1 cellular context compared by ENCODE assay signal in genomic region chr22:25282346-25282670, GRCh38.
TF ChIP-seq lines count a peak whose summit lies in the region.

No MANE protein-coding gene starts in this region.

TF ChIP-seq in HEK293, 187 proteins besides CTCF, POLR2A, EP300 and RAD21 (continued from another document):
- no peak for TF ChIP-seq ZBTB26 (tag by site-specific recombination; optimal IDR thresholded peaks at IDR 0.05)
- TF ChIP-seq ZNF335 (tag by site-specific recombination; conservative IDR thresholded peaks at IDR 0.05), result no peak
- no peak for TF ChIP-seq ZNF785 (tag by site-specific recombination; IDR thresholded peaks at IDR 0.05)
- peak; percentile 89 for TF ChIP-seq EGR2 (tag by site-specific recombination; IDR thresholded peaks at IDR 0.05; ENCODE audit: low read depth)
- TF ChIP-seq ZNF513 (tag by site-specific recombination; IDR thresholded peaks at IDR 0.05), result peak; percentile 84
- TF ChIP-seq IKZF3 (tag by site-specific recombination; IDR thresholded peaks at IDR 0.05), result no peak
- TF ChIP-seq ZBTB1 (tag by site-specific recombination; IDR thresholded peaks at IDR 0.05), result no peak
- peak; percentile 6; the same call in 1 of the 2 replicates for TF ChIP-seq ZBTB20 (tag by site-specific recombination; IDR thresholded peaks at IDR 0.05)
- TF ChIP-seq ZNF354C (tag by site-specific recombination; IDR thresholded peaks at IDR 0.05; ENCODE audit: borderline replicate concordance, low read depth), result no peak
- no peak for TF ChIP-seq ZNF302 (tag by site-specific recombination; IDR thresholded peaks at IDR 0.05; ENCODE audit: low read depth)
- peak; percentile 42 for TF ChIP-seq SP3 (tag by site-specific recombination; IDR thresholded peaks at IDR 0.05)
- no peak for TF ChIP-seq ZNF24 (tag by site-specific recombination; IDR thresholded peaks at IDR 0.05)
- TF ChIP-seq ZNF549 (tag by site-specific recombination; IDR thresholded peaks at IDR 0.05), result no peak
- TF ChIP-seq REPIN1 (tag by site-specific recombination; IDR thresholded peaks at IDR 0.05; ENCODE audit: low read depth), result no peak
- TF ChIP-seq OSR2 (tag by site-specific recombination; IDR thresholded peaks at IDR 0.05), result no peak
- TF ChIP-seq, protein P1, sequence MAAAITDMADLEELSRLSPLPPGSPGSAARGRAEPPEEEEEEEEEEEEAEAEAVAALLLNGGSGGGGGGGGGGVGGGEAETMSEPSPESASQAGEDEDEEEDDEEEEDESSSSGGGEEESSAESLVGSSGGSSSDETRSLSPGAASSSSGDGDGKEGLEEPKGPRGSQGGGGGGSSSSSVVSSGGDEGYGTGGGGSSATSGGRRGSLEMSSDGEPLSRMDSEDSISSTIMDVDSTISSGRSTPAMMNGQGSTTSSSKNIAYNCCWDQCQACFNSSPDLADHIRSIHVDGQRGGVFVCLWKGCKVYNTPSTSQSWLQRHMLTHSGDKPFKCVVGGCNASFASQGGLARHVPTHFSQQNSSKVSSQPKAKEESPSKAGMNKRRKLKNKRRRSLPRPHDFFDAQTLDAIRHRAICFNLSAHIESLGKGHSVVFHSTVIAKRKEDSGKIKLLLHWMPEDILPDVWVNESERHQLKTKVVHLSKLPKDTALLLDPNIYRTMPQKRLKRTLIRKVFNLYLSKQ (tag by site-specific recombination; IDR thresholded peaks at IDR 0.05; ENCODE audit: borderline replicate concordance), result no peak
- peak; percentile 90 for TF ChIP-seq ZFHX2 (tag by site-specific recombination; conservative IDR thresholded peaks at IDR 0.05)
- TF ChIP-seq ZBTB6 (tag by site-specific recombination; IDR thresholded peaks at IDR 0.05), result no peak
- TF ChIP-seq, protein P2, sequence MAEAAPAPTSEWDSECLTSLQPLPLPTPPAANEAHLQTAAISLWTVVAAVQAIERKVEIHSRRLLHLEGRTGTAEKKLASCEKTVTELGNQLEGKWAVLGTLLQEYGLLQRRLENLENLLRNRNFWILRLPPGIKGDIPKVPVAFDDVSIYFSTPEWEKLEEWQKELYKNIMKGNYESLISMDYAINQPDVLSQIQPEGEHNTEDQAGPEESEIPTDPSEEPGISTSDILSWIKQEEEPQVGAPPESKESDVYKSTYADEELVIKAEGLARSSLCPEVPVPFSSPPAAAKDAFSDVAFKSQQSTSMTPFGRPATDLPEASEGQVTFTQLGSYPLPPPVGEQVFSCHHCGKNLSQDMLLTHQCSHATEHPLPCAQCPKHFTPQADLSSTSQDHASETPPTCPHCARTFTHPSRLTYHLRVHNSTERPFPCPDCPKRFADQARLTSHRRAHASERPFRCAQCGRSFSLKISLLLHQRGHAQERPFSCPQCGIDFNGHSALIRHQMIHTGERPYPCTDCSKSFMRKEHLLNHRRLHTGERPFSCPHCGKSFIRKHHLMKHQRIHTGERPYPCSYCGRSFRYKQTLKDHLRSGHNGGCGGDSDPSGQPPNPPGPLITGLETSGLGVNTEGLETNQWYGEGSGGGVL (tag by site-specific recombination; IDR thresholded peaks at IDR 0.05), result peak; percentile 17; the same call in 1 of the 2 replicates
- no peak for TF ChIP-seq KLF9 (tag by site-specific recombination; IDR thresholded peaks at IDR 0.05; ENCODE audit: low read depth)
- TF ChIP-seq, protein P3, sequence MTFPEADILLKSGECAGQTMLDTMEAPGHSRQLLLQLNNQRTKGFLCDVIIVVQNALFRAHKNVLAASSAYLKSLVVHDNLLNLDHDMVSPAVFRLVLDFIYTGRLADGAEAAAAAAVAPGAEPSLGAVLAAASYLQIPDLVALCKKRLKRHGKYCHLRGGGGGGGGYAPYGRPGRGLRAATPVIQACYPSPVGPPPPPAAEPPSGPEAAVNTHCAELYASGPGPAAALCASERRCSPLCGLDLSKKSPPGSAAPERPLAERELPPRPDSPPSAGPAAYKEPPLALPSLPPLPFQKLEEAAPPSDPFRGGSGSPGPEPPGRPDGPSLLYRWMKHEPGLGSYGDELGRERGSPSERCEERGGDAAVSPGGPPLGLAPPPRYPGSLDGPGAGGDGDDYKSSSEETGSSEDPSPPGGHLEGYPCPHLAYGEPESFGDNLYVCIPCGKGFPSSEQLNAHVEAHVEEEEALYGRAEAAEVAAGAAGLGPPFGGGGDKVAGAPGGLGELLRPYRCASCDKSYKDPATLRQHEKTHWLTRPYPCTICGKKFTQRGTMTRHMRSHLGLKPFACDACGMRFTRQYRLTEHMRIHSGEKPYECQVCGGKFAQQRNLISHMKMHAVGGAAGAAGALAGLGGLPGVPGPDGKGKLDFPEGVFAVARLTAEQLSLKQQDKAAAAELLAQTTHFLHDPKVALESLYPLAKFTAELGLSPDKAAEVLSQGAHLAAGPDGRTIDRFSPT (tag by site-specific recombination; IDR thresholded peaks at IDR 0.05), result no peak; the same call in 1 of the 2 replicates
- TF ChIP-seq ZBTB48 (tag by site-specific recombination; IDR thresholded peaks at IDR 0.05), result 0 out of 2 replicates have a peak, but pooled peaks have one; percentile 30
- TF ChIP-seq ZNF423 (tag by site-specific recombination; IDR thresholded peaks at IDR 0.05), result no peak
- TF ChIP-seq ZNF366 (tag by site-specific recombination; conservative IDR thresholded peaks at IDR 0.05), result no peak
- no peak for TF ChIP-seq ZNF175 (tag by site-specific recombination; IDR thresholded peaks at IDR 0.05)
- peak; percentile 86; the same call in 1 of the 2 replicates for TF ChIP-seq ZNF777 (tag by site-specific recombination; IDR thresholded peaks at IDR 0.05; ENCODE audit: borderline replicate concordance)
- no peak for TF ChIP-seq ZNF121 (tag by site-specific recombination; IDR thresholded peaks at IDR 0.05)
- TF ChIP-seq ZNF629 (tag by site-specific recombination; IDR thresholded peaks at IDR 0.05), result no peak
